Comparison of ENCODE assay signal across 8 cellular contexts in the genomic region with DNA sequence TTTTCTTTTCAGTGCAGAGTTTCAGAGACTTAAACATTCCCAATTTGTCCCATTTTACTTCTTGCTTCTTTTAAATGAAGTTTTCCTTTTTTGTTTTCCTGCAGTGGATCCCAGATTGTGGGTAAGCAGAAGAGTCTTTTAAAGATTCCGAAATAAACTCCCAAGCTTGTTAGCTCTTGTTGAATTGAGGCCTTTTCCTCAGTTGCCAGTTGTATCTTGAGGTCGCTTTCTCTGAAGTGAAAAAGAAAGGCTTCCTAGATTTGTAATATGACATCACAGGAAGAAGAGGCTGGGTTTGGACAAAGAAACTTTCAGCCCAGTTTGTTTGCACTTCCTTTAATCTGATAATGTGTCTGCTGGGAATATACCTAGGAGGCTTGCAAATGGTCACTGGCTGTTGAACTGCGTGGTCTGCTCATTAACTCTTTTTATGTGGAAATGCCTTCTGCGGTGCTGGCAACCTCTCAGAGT. TPM values are rescaled to one million over a fixed set of nuclear protein-coding genes. Genes with fewer than 3 reads are reported as not detected.
DNase-seq lines count a peak whose midpoint lies in the region; ATAC-seq and TF ChIP-seq lines count a peak whose summit lies in the region.

A gene with protein sequence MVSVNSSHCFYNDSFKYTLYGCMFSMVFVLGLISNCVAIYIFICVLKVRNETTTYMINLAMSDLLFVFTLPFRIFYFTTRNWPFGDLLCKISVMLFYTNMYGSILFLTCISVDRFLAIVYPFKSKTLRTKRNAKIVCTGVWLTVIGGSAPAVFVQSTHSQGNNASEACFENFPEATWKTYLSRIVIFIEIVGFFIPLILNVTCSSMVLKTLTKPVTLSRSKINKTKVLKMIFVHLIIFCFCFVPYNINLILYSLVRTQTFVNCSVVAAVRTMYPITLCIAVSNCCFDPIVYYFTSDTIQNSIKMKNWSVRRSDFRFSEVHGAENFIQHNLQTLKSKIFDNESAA (minus strand): TSS at position 233 of the 471 bp plus-strand sequence. CDS start 690 bp downstream, outside the sequence.

- H3K27me3 Mint-ChIP-seq in stimulated activated naive CD8-positive, alpha-beta T cell treated with anti-CD3 and anti-CD28 coated beads, Interleukin-15, Interleukin-2, amounts not matched to agents 100 ng/mL and 50 ng/mL, for 24 hours = no peaks in the 10 kb centered on the region
- no peaks in the 10 kb centered on the region for H3K27me3 Mint-ChIP-seq in progenitor cell of endocrine pancreas

- DNase-seq in stimulated activated naive CD8-positive, alpha-beta T cell treated with anti-CD3 and anti-CD28 coated beads, Interleukin-15, Interleukin-2, amounts not matched to agents 100 U/mL and 50 U/mL, for 24 hours = no peak
- DNase-seq in right cardiac atrium (peak in 1 of 3 donors; percentile 46), progenitor cell of endocrine pancreas (ENCODE audit: low spot score, unreplicated experiment) (no peak), NCI-H345 (lab: John Stamatoyannopoulos, UW) (no peak)

- peak within 1 kb of the TSS; percentile 87 for H3K4me3 Mint-ChIP-seq in stimulated activated naive CD8-positive, alpha-beta T cell treated with anti-CD3 and anti-CD28 coated beads, Interleukin-15, Interleukin-2, amounts not matched to agents 100 ng/mL and 50 ng/mL, for 24 hours
- H3K4me3 Mint-ChIP-seq in progenitor cell of endocrine pancreas (ENCODE audit: low read depth) = peak within 1 kb of the TSS; percentile 96

- peaks cover 39% of the 10 kb centered on the region for H3K36me3 Mint-ChIP-seq in stimulated activated naive CD8-positive, alpha-beta T cell treated with anti-CD3 and anti-CD28 coated beads, Interleukin-15, Interleukin-2, amounts not matched to agents 100 ng/mL and 50 ng/mL, for 24 hours (ENCODE audit: low read depth)
- peaks cover 20% of the 10 kb centered on the region for H3K36me3 Mint-ChIP-seq in progenitor cell of endocrine pancreas (ENCODE audit: insufficient read depth)

- no peak for TF ChIP-seq CTCF in progenitor cell of endocrine pancreas (IDR thresholded peaks at IDR 0.05; ENCODE audit: unreplicated experiment)

- ATAC-seq in stimulated activated naive CD8-positive, alpha-beta T cell treated with anti-CD3 and anti-CD28 coated beads, Interleukin-15, Interleukin-2, amounts not matched to agents 100 U/mL and 50 U/mL, for 24 hours = no peak
- ATAC-seq in right cardiac atrium = peak; percentile 85 to 96
- ATAC-seq in HG02970 (IDR thresholded peaks at IDR 0.05; ENCODE audit: low FRiP score, unreplicated experiment) = no peak
- no peak for ATAC-seq in HG03442 (IDR thresholded peaks at IDR 0.05; ENCODE audit: unreplicated experiment)

- H3K9me3 ChIP-seq in right cardiac atrium (ENCODE audit: control insufficient read depth, low read length) = no peaks in the 10 kb centered on the region

- H3K27me3 ChIP-seq in right cardiac atrium (ENCODE audit: control insufficient read depth, insufficient read depth) = no peaks in the 10 kb centered on the region

- no peaks in the 10 kb centered on the region for H3K9me3 Mint-ChIP-seq in stimulated activated naive CD8-positive, alpha-beta T cell treated with anti-CD3 and anti-CD28 coated beads, Interleukin-15, Interleukin-2, amounts not matched to agents 100 ng/mL and 50 ng/mL, for 24 hours
- H3K9me3 Mint-ChIP-seq in progenitor cell of endocrine pancreas (ENCODE audit: low read depth) = peaks cover 6% of the 10 kb centered on the region

- H3K4me1 ChIP-seq in right cardiac atrium (ENCODE audit: control insufficient read depth, insufficient read depth, low read length) = peaks cover 2% of the 10 kb centered on the region

- WGBS in adipose tissue, 3 donors = 18 to 25% (median 21%) methylated on average over 4 of the region's 4 CpGs
- 22% methylated on average over 4 of the region's 4 CpGs for WGBS in right cardiac atrium

- peak within 1 kb of the TSS; percentile 88 for H3K27ac Mint-ChIP-seq in stimulated activated naive CD8-positive, alpha-beta T cell treated with anti-CD3 and anti-CD28 coated beads, Interleukin-15, Interleukin-2, amounts not matched to agents 100 ng/mL and 50 ng/mL, for 24 hours
- H3K27ac Mint-ChIP-seq in progenitor cell of endocrine pancreas = peak within 1 kb of the TSS; percentile 99

- H3K27ac ChIP-seq in adipose tissue (ENCODE audit: low read depth, low read length) (no peak within 1 kb of the TSS), right cardiac atrium (ENCODE audit: low read length) (peak within 1 kb of the TSS; percentile 82)

- H3K4me1 Mint-ChIP-seq in stimulated activated naive CD8-positive, alpha-beta T cell treated with anti-CD3 and anti-CD28 coated beads, Interleukin-15, Interleukin-2, amounts not matched to agents 100 ng/mL and 50 ng/mL, for 24 hours (ENCODE audit: low read depth) = peaks cover 45% of the 10 kb centered on the region
- H3K4me1 Mint-ChIP-seq in progenitor cell of endocrine pancreas (ENCODE audit: low read depth) = peaks cover 20% of the 10 kb centered on the region

- intact Hi-C loops in right cardiac atrium (cut with DNase I) = loop anchor here in 1 of 4 donors (10.0 kb wide), 1 partner anchor 162 kb away; no protein-coding TSS in a partner anchor

- peak within 1 kb of the TSS; percentile 97 for H3K4me3 ChIP-seq in right cardiac atrium (ENCODE audit: low read length)

RNA-seq across cellular contexts. Expression of the gene that starts here (rescaled TPM):
- polyA plus RNA-seq in adipose tissue = 10 to 100 TPM in 2 of 3 donors, 1 to 10 TPM in 1; 5.2 to 26.3 (median 24.0) TPM
- total RNA-seq in right cardiac atrium = 10 to 100 TPM; 11.5 to 17.4 (median 13.6) TPM
- 14.3 TPM for polyA plus RNA-seq in right cardiac atrium
- total RNA-seq in progenitor cell of endocrine pancreas = 27.2 and 27.7 TPM in 2 replicates

Comparison
In these comparisons a context has a peak if more than half of its experiments do, and no peak if none do; other contexts are left out.
1. ATAC-seq: peak in right cardiac atrium (2 of 2); none in stimulated activated naive CD8-positive, alpha-beta T cell treated with anti-CD3 and anti-CD28 coated beads, Interleukin-15, Interleukin-2, amounts not matched to agents 100 U/mL and 50 U/mL, for 24 hours (single experiment), HG02970 (single experiment) and HG03442 (single experiment).